8 cellular contexts compared by ENCODE assay signal in genomic region chr5:57175586-57175985, GRCh38. TPM values are rescaled to one million over a fixed set of nuclear protein-coding genes. Genes with fewer than 3 reads are reported as not detected.
A peak's percentile ranks its signal among the peaks of the same experiment; 100 is the strongest.
DNase-seq lines count a peak whose midpoint lies in the region; ATAC-seq and TF ChIP-seq lines count a peak whose summit lies in the region.

No MANE protein-coding gene starts in this region.

- no peak overlapping the region for H3K4ac ChIP-seq in mesendoderm (ENCODE audit: low read depth, low read length)

- peaks cover 39% of the 10 kb centered on the region for H3F3A ChIP-seq in PC-9 (ENCODE audit: insufficient read depth, low read depth)

- peak overlapping the region; percentile 98 for H3K27ac ChIP-seq in PC-9
- no peak overlapping the region for H3K27ac ChIP-seq in mesendoderm (ENCODE audit: low read depth, low read length)
- peak overlapping the region; percentile 42 for H3K27ac ChIP-seq in substantia nigra (ENCODE audit: low read depth, low read length, poor library complexity, severe bottlenecking)

- ATAC-seq in GM21447 (IDR thresholded peaks at IDR 0.05; ENCODE audit: unreplicated experiment): peak; percentile 13
- no peak for ATAC-seq in HG03135 (IDR thresholded peaks at IDR 0.05; ENCODE audit: unreplicated experiment)
- ATAC-seq in HG03521 (IDR thresholded peaks at IDR 0.05; ENCODE audit: unreplicated experiment): no peak

- H3K79me2 ChIP-seq in PC-9 (ENCODE audit: low read depth): peaks cover 67% of the 10 kb centered on the region
- H3K79me2 ChIP-seq in mesendoderm (ENCODE audit: control insufficient read depth, insufficient read depth, low read length): peaks cover 60% of the 10 kb centered on the region

- DNase-seq in PC-9 (peak in 1 of 2 experiments; percentile 14), cardiac fibroblast (ENCODE audit: low read depth in 2 of 2) (no peak), mesendoderm (no peak), substantia nigra (lab: John Stamatoyannopoulos, UW) (peak in 4 of 49 donors; percentile 6 to 20 (median 14)), HEK293T (ENCODE audit: extremely low spot score) (no peak)

- TF ChIP-seq CTCF in PC-9 (conservative IDR thresholded peaks at IDR 0.05) (no peak), cardiac fibroblast (IDR thresholded peaks at IDR 0.05; ENCODE audit: low read depth, low read length) (no peak)

- no peak overlapping the region for H2BK120ac ChIP-seq in mesendoderm (ENCODE audit: low read depth, low read length)

- BruUV-seq in PC-9 (replicated peaks; lab: Mats Ljungman, UMichigan): no TSS peak

- peak overlapping the region; percentile 99 for H3K9ac ChIP-seq in mesendoderm (ENCODE audit: low read length)

- H3K4me1 ChIP-seq in PC-9 (replicated peaks; ENCODE audit: insufficient read depth): peaks cover 53% of the 10 kb centered on the region
- no peaks in the 10 kb centered on the region for H3K4me1 ChIP-seq in mesendoderm (ENCODE audit: control insufficient read depth, low read depth, low read length)

- H3K18ac ChIP-seq in mesendoderm (ENCODE audit: low read length): no peak overlapping the region

- no CpG with 5 or more reads among the region's 5 CpGs for WGBS in mesendoderm (ENCODE audit: extremely low coverage, insufficient coverage, low lambda C conversion rate)

- peaks cover 54% of the 10 kb centered on the region for H4K20me1 ChIP-seq in PC-9 (ENCODE audit: insufficient read depth)

- H4K5ac ChIP-seq in mesendoderm (ENCODE audit: low read length): no peak overlapping the region

- H4K8ac ChIP-seq in mesendoderm (ENCODE audit: low read depth, low read length): no peak overlapping the region

- H3K9me3 ChIP-seq in PC-9 (ENCODE audit: insufficient read depth, low read depth): no peaks in the 10 kb centered on the region

- H3K4me3 ChIP-seq in PC-9 (peak overlapping the region; percentile 76), cardiac fibroblast (replicated peaks in 1 of 2; ENCODE audit: low read depth in 2 of 2, low read length in 2 of 2) (peak overlapping the region; percentile 98), mesendoderm (ENCODE audit: low read length) (peak overlapping the region; percentile 34)

- POLR2A ChIA-PET in PC-9 (lab: Charles Lee; ENCODE audit: unreplicated experiment): no interaction called here
- POLR2A ChIA-PET in HEK293T (lab: Yijun Ruan, JAX): no interaction called here

- H2AFZ ChIP-seq in PC-9: no peak overlapping the region

- H3K4me2 ChIP-seq in PC-9: peak overlapping the region; percentile 91
- peak overlapping the region; percentile 71 for H3K4me2 ChIP-seq in mesendoderm (ENCODE audit: low read length)

- no peaks in the 10 kb centered on the region for H3K9me2 ChIP-seq in PC-9 (ENCODE audit: insufficient read depth)

- intact Hi-C loops in PC-9 (cut with micrococcal nuclease; ENCODE audit: unreplicated experiment): no loop called here

- peaks cover 37% of the 10 kb centered on the region for H3K36me3 ChIP-seq in PC-9 (ENCODE audit: low read depth)
- H3K36me3 ChIP-seq in mesendoderm (ENCODE audit: control insufficient read depth, insufficient read depth, low read length): no peaks in the 10 kb centered on the region

- H2BK15ac ChIP-seq in mesendoderm (replicated peaks; ENCODE audit: low read depth): no peak overlapping the region

- H2AK5ac ChIP-seq in mesendoderm (ENCODE audit: low read length): no peak overlapping the region

- H3K27me3 ChIP-seq in PC-9 (ENCODE audit: insufficient read depth, low read depth) (no peaks in the 10 kb centered on the region), mesendoderm (ENCODE audit: insufficient read depth, low read length, poor library complexity) (no peaks in the 10 kb centered on the region)

- H3K79me1 ChIP-seq in mesendoderm (ENCODE audit: low read length): no peaks in the 10 kb centered on the region

- no peak overlapping the region for H2BK5ac ChIP-seq in mesendoderm (ENCODE audit: low read length)

- peak overlapping the region; percentile 73 for H3K56ac ChIP-seq in mesendoderm (ENCODE audit: low read length)

- CTCF ChIA-PET in PC-9 (lab: Charles Lee): no interaction called here
- CTCF ChIA-PET in HEK293T (lab: Yijun Ruan, JAX): no interaction called here

- no peak overlapping the region for H3K23ac ChIP-seq in mesendoderm (ENCODE audit: low read length)

TF ChIP-seq in HEK293T, 16 proteins besides CTCF, POLR2A, EP300 and RAD21:
- TF ChIP-seq FOXA1 (IDR thresholded peaks at IDR 0.05) (no peak), SP1 (IDR thresholded peaks at IDR 0.05) (no peak), L3MBTL2 (conservative IDR thresholded peaks at IDR 0.05) (no peak), BHLHE40 (IDR thresholded peaks at IDR 0.05; ENCODE audit: borderline replicate concordance) (no peak), HDGF (IDR thresholded peaks at IDR 0.05; ENCODE audit: borderline replicate concordance) (no peak), CTBP1 (IDR thresholded peaks at IDR 0.05; ENCODE audit: borderline replicate concordance) (no peak), LEF1 (IDR thresholded peaks at IDR 0.05; ENCODE audit: borderline replicate concordance) (no peak)

RNA-seq across cellular contexts. Expression of gene GPBP1, which starts 1.7 kb away (rescaled TPM):
- total RNA-seq in PC-9 (2021): 62.4 and 75.0 TPM in 2 replicates
- polyA plus RNA-seq in mesendoderm (2013, experiment 1 of 2): 69.5 TPM
- 69.2 TPM for polyA plus RNA-seq in mesendoderm (2013, experiment 2 of 2)

Comparison
In these comparisons a context has a peak if more than half of its experiments do, and no peak if none do; other contexts are left out.
1. H3K4me3 ChIP-seq: peak in every context shown above with its lines; median percentile 98 in cardiac fibroblast; 76 in PC-9; 34 in mesendoderm.